In the genomic region with DNA sequence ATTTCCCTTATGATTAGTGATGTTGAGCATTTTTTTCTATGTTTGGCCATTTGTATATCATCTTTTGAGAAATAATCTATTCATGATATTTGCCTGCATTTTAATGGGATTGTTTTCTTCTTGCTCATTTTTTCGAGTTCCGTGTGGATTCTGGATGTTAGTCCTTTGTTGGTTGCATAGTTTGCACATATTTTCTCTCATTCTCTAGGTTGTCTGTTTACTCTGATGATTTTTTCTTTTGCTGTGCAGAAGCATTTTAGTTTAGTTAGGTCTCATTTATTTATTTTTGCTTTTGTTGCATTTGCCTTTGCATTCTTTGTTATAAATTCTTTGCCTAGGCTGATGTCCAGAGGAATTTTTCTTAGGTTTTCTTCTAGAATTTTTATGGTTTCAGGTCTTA, we compare ENCODE assay signal across 1 cellular context.
TF ChIP-seq lines count a peak whose summit lies in the region.

No MANE protein-coding gene starts in this region.

TF ChIP-seq in IMR-90, 13 proteins besides CTCF, POLR2A, EP300 and RAD21 (continued from another document):
- TF ChIP-seq, protein P1, sequence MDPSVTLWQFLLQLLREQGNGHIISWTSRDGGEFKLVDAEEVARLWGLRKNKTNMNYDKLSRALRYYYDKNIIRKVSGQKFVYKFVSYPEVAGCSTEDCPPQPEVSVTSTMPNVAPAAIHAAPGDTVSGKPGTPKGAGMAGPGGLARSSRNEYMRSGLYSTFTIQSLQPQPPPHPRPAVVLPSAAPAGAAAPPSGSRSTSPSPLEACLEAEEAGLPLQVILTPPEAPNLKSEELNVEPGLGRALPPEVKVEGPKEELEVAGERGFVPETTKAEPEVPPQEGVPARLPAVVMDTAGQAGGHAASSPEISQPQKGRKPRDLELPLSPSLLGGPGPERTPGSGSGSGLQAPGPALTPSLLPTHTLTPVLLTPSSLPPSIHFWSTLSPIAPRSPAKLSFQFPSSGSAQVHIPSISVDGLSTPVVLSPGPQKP (IDR thresholded peaks at IDR 0.05; ENCODE audit: borderline replicate concordance, low read depth, low read length), result no peak
- TF ChIP-seq RCOR1 (IDR thresholded peaks at IDR 0.05; ENCODE audit: insufficient replicate concordance, low read length), result no peak
- TF ChIP-seq BHLHE40 (IDR thresholded peaks at IDR 0.05; ENCODE audit: low read depth, low read length), result no peak
- TF ChIP-seq NFE2L2 (IDR thresholded peaks at IDR 0.05; ENCODE audit: low read depth, low read length), result no peak
- no peak for TF ChIP-seq RFX5 (IDR thresholded peaks at IDR 0.05; ENCODE audit: low read depth, low read length)
- TF ChIP-seq MXI1 (IDR thresholded peaks at IDR 0.05; ENCODE audit: borderline replicate concordance, low read depth, low read length), result no peak
- TF ChIP-seq CEBPB (IDR thresholded peaks at IDR 0.05; ENCODE audit: low read depth, low read length), result no peak
- TF ChIP-seq, protein P2, sequence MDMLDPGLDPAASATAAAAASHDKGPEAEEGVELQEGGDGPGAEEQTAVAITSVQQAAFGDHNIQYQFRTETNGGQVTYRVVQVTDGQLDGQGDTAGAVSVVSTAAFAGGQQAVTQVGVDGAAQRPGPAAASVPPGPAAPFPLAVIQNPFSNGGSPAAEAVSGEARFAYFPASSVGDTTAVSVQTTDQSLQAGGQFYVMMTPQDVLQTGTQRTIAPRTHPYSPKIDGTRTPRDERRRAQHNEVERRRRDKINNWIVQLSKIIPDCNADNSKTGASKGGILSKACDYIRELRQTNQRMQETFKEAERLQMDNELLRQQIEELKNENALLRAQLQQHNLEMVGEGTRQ (IDR thresholded peaks at IDR 0.05; ENCODE audit: low read depth, low read length), result no peak
